ENCODE assay signal across 21 cellular contexts in genomic region chr6:90500458-90500857, GRCh38.
DNase-seq lines count a peak whose midpoint lies in the region; ATAC-seq, FAIRE-seq and TF ChIP-seq lines count a peak whose summit lies in the region.
"Had no signal": no experiment of that assay in that cellular context is flagged by ENCODE, and none has a peak within 500 bp of the region (broad histone marks: within the 10 kb centered on the region; RNA-seq: fewer than 3 reads in every experiment).

No MANE protein-coding gene starts in this region.

- TF ChIP-seq POLR2A in breast epithelium (IDR thresholded peaks at IDR 0.05): no peak

- 83% methylated on average over 9 of the region's 9 CpGs for WGBS in mammary epithelial cell (ENCODE audit: low coverage, missing lambda C conversion rate)

- DNase-seq in mammary epithelial cell (peak; percentile 44), breast epithelium (ENCODE audit: low spot score in 2 of 2) (no peak), SJCRH30 (peak in 1 of 2 experiments; percentile 52), fibroblast of villous mesenchyme (ENCODE audit: low read depth) (peak; percentile 25), T-cell (no peak), GM19239 (ENCODE audit: insufficient read length, low spot score) (no peak), NCI-H1417 (lab: John Stamatoyannopoulos, UW) (no peak), NCI-H345 (lab: John Stamatoyannopoulos, UW) (no peak)
- DNase-seq: CD8-positive, alpha-beta T cell; GF-D8; Karpas-422; MG63; NCI-H1092; NCI-H2081 treated with DMSO at 0.1 percent for 48 hours; NCI-H510A treated with DMSO at 0.1 percent for 48 hours; OCI-M1; RPMI8226; SIG-M5 had no signal

- no peaks in the 10 kb centered on the region for H3K79me2 ChIP-seq in mammary epithelial cell (ENCODE audit: insufficient read depth, low read length)

- H3K9ac ChIP-seq in mammary epithelial cell (ENCODE audit: insufficient read depth, low read length): no peak overlapping the region
- H3K9ac ChIP-seq: BLaER1 had no signal

- no peak overlapping the region for H3K4me2 ChIP-seq in mammary epithelial cell (ENCODE audit: insufficient read depth, low read depth, low read length)
- H3K4me2 ChIP-seq: BLaER1 had no signal

- no peaks in the 10 kb centered on the region for H3K9me3 Mint-ChIP-seq in T-cell
- H3K9me3 Mint-ChIP-seq: CD8-positive, alpha-beta T cell had no signal

- ATAC-seq in T-cell (replicated peaks in 1 of 4): no peak
- ATAC-seq: CD8-positive, alpha-beta T cell had no signal

- H3K36me3 Mint-ChIP-seq in T-cell: no peaks in the 10 kb centered on the region
- H3K36me3 Mint-ChIP-seq: CD8-positive, alpha-beta T cell had no signal

- POLR2A ChIA-PET in T-cell (lab: Charles Lee): interaction anchor here in 1 of 2 donors (0.6 kb wide), 1 partner anchor 16 kb away, joined by 5 read pairs; no protein-coding TSS in a partner anchor

- no peak overlapping the region for H3K4me3 ChIP-seq in mammary epithelial cell (replicated peaks in 1 of 3; ENCODE audit: insufficient read depth in 1 of 3, low read depth in 2 of 3, low read length in 3 of 3)
- no peak overlapping the region for H3K4me3 ChIP-seq in breast epithelium
- H3K4me3 ChIP-seq in SJCRH30: peak overlapping the region; percentile 10
- no peak overlapping the region for H3K4me3 ChIP-seq in fibroblast of villous mesenchyme (ENCODE audit: low read depth, low read length)
- H3K4me3 ChIP-seq: BLaER1, MG63 had no signal

- no peak overlapping the region for H3K27ac ChIP-seq in mammary epithelial cell (ENCODE audit: insufficient read depth, low read depth, low read length)
- H3K27ac ChIP-seq in breast epithelium: no peak overlapping the region
- H3K27ac ChIP-seq in SJCRH30: peak overlapping the region; percentile 3; the same call in 1 of the 2 replicates
- H3K27ac ChIP-seq: BLaER1 had no signal

- dilution Hi-C loops in mammary epithelial cell (cut with HindIII; ENCODE audit: low sequenced_read_pairs): no loop called here

- no peak for TF ChIP-seq CTCF in mammary epithelial cell (conservative IDR thresholded peaks at IDR 0.05 in 1 of 2, IDR thresholded peaks at IDR 0.05 in 1 of 2; ENCODE audit: extremely low read depth in 1 of 2, insufficient read depth in 1 of 2, low read depth in 1 of 2, low read length in 2 of 2)
- no peak for TF ChIP-seq CTCF in breast epithelium (IDR thresholded peaks at IDR 0.05)
- TF ChIP-seq CTCF in fibroblast of villous mesenchyme (IDR thresholded peaks at IDR 0.05; ENCODE audit: insufficient read depth, low read depth, low read length): no peak

- H3K9me3 ChIP-seq in mammary epithelial cell (replicated peaks; ENCODE audit: insufficient read depth, low read length): no peaks in the 10 kb centered on the region
- no peaks in the 10 kb centered on the region for H3K9me3 ChIP-seq in breast epithelium
- H3K9me3 ChIP-seq in SJCRH30 (replicated peaks): no peaks in the 10 kb centered on the region
- H3K9me3 ChIP-seq: BLaER1, MG63 had no signal

- H3K4me1 ChIP-seq in mammary epithelial cell (ENCODE audit: insufficient read depth, low read length) (no peaks in the 10 kb centered on the region), breast epithelium (no peaks in the 10 kb centered on the region), SJCRH30 (peaks cover 6% of the 10 kb centered on the region)
- H3K4me1 ChIP-seq: BLaER1 had no signal

- intact Hi-C loops in mammary epithelial cell (cut with micrococcal nuclease) (no loop called here), breast epithelium (cut with DNase I; ENCODE audit: low total_unique reads) (no loop called here)

- peaks cover 0 to under 1% of the 10 kb centered on the region in 2 donors for H3K27me3 Mint-ChIP-seq in T-cell

- in situ Hi-C loops in mammary epithelial cell (cut with MboI; ENCODE audit: low sequenced_read_pairs in 2 of 2): no loop called here

- no peak overlapping the region for H3K27ac Mint-ChIP-seq in T-cell
- H3K27ac Mint-ChIP-seq: CD8-positive, alpha-beta T cell had no signal

- no TSS peak for BruUV-seq in mammary epithelial cell (replicated peaks; lab: Mats Ljungman, UMichigan)

- no peak overlapping the region for H2AFZ ChIP-seq in mammary epithelial cell (ENCODE audit: low read depth, low read length)

- CTCF ChIA-PET in mammary epithelial cell (lab: Charles Lee; ENCODE audit: low non-redundant PET): no interaction called here
- CTCF ChIA-PET in T-cell (lab: Charles Lee): interaction anchor here in 1 of 2 donors (1.7 kb wide), 1 partner anchor 560 kb away, joined by 3 read pairs; no protein-coding TSS in a partner anchor

- H4K20me1 ChIP-seq in mammary epithelial cell (ENCODE audit: insufficient read depth, low read length): no peaks in the 10 kb centered on the region
- H4K20me1 ChIP-seq: BLaER1 had no signal

- H3K4me3 Mint-ChIP-seq in T-cell: no peak overlapping the region
- H3K4me3 Mint-ChIP-seq: CD8-positive, alpha-beta T cell had no signal

- no peak for FAIRE-seq in GM19239 (lab: Jason Lieb, UNC)
- FAIRE-seq: GM12891, GM18507 had no signal

- H3K4me1 Mint-ChIP-seq in T-cell: peaks cover 9 to 12% (median 10%) of the 10 kb centered on the region in 3 donors

- H3K36me3 ChIP-seq in mammary epithelial cell (ENCODE audit: insufficient read depth, low read length) (no peaks in the 10 kb centered on the region), breast epithelium (no peaks in the 10 kb centered on the region), SJCRH30 (no peaks in the 10 kb centered on the region)
- H3K36me3 ChIP-seq: BLaER1, MG63 had no signal

- H3K27me3 ChIP-seq in mammary epithelial cell (ENCODE audit: insufficient read depth, low read length) (no peaks in the 10 kb centered on the region), breast epithelium (no peaks in the 10 kb centered on the region), SJCRH30 (no peaks in the 10 kb centered on the region)
- H3K27me3 ChIP-seq: BLaER1, MG63 had no signal

Comparison
In these comparisons a context has a peak if more than half of its experiments do, and no peak if none do; other contexts are left out.
1. DNase-seq: peak in mammary epithelial cell (single experiment) and fibroblast of villous mesenchyme (single experiment); none in breast epithelium (0 of 2), T-cell (0 of 34), GM19239 (single experiment), NCI-H1417 (0 of 3) and NCI-H345 (single experiment).